ENCODE assay signal across 9 cellular contexts in genomic region chr18:79625195-79625923, GRCh38. TPM values are rescaled to one million over a fixed set of nuclear protein-coding genes. Genes with fewer than 3 reads are reported as not detected.
DNase-seq lines count a peak whose midpoint lies in the region; ATAC-seq and TF ChIP-seq lines count a peak whose summit lies in the region.
"Had no signal": no experiment of that assay in that cellular context is flagged by ENCODE, and none has a peak within 500 bp of the region (broad histone marks: within the 10 kb centered on the region; RNA-seq: fewer than 3 reads in every experiment).

No MANE protein-coding gene starts in this region.

- intact Hi-C loops in PC-9 (cut with micrococcal nuclease; ENCODE audit: unreplicated experiment): no loop called here
- intact Hi-C loops in activated T-helper 2 cell treated with anti-CD3 and anti-CD28 coated beads, Interferon-gamma antibody, Interleukin-2, Interleukin-4, amounts not matched to agents 10 μg/mL and 5 μg/mL and 100 μg/mL, durations not matched to agents 14 hours and 24 hours and 36 hours (cut with micrococcal nuclease): no loop called here

- H3F3A ChIP-seq in PC-9 (ENCODE audit: insufficient read depth, low read depth): no peaks in the 10 kb centered on the region

- no peak overlapping the region for H2AFZ ChIP-seq in PC-9

- H3K79me2 ChIP-seq in PC-9 (ENCODE audit: low read depth): no peaks in the 10 kb centered on the region

- no peaks in the 10 kb centered on the region for H3K4me1 ChIP-seq in PC-9 (replicated peaks; ENCODE audit: insufficient read depth)

- no peak overlapping the region for H3K4me3 ChIP-seq in PC-9

- H3K27ac Mint-ChIP-seq in activated T-helper 2 cell treated with anti-CD3 and anti-CD28 coated beads, Interferon-gamma antibody, Interleukin-2, Interleukin-4, amounts not matched to agents 10 μg/mL and 5 μg/mL and 100 μg/mL, durations not matched to agents 14 hours and 24 hours and 36 hours: no peak overlapping the region
- H3K27ac Mint-ChIP-seq: nephron had no signal

- H3K9me3 Mint-ChIP-seq in activated T-helper 2 cell treated with anti-CD3 and anti-CD28 coated beads, Interferon-gamma antibody, Interleukin-2, Interleukin-4, amounts not matched to agents 10 μg/mL and 5 μg/mL and 100 μg/mL, durations not matched to agents 14 hours and 24 hours and 36 hours: no peaks in the 10 kb centered on the region
- H3K9me3 Mint-ChIP-seq: nephron had no signal

- CTCF ChIA-PET in PC-9 (lab: Charles Lee): no interaction called here

- peaks cover 4% of the 10 kb centered on the region for H3K4me1 Mint-ChIP-seq in activated T-helper 2 cell treated with anti-CD3 and anti-CD28 coated beads, Interferon-gamma antibody, Interleukin-2, Interleukin-4, amounts not matched to agents 10 μg/mL and 5 μg/mL and 100 μg/mL, durations not matched to agents 14 hours and 24 hours and 36 hours (ENCODE audit: low read depth)

- no peaks in the 10 kb centered on the region for H4K20me1 ChIP-seq in PC-9 (ENCODE audit: insufficient read depth)

- H3K36me3 Mint-ChIP-seq in activated T-helper 2 cell treated with anti-CD3 and anti-CD28 coated beads, Interferon-gamma antibody, Interleukin-2, Interleukin-4, amounts not matched to agents 10 μg/mL and 5 μg/mL and 100 μg/mL, durations not matched to agents 14 hours and 24 hours and 36 hours (ENCODE audit: low read depth): no peaks in the 10 kb centered on the region

- peaks cover 99% of the 10 kb centered on the region for H3K27me3 ChIP-seq in PC-9 (ENCODE audit: insufficient read depth, low read depth)

- H3K27me3 Mint-ChIP-seq in activated T-helper 2 cell treated with anti-CD3 and anti-CD28 coated beads, Interferon-gamma antibody, Interleukin-2, Interleukin-4, amounts not matched to agents 10 μg/mL and 5 μg/mL and 100 μg/mL, durations not matched to agents 14 hours and 24 hours and 36 hours (ENCODE audit: low read depth): peaks cover 5% of the 10 kb centered on the region

- no peak overlapping the region for H3K27ac ChIP-seq in PC-9

- POLR2A ChIA-PET in PC-9 (lab: Charles Lee; ENCODE audit: unreplicated experiment): no interaction called here

- no TSS peak for BruUV-seq in PC-9 (replicated peaks; lab: Mats Ljungman, UMichigan)

- no peaks in the 10 kb centered on the region for H3K9me3 ChIP-seq in PC-9 (ENCODE audit: insufficient read depth, low read depth)

- ATAC-seq in GM18870 (IDR thresholded peaks at IDR 0.05; ENCODE audit: unreplicated experiment) (peak; percentile 91), HG02678 (IDR thresholded peaks at IDR 0.05; ENCODE audit: unreplicated experiment) (peak; percentile 72)

- no peak overlapping the region for H3K4me2 ChIP-seq in PC-9

- DNase-seq in OCI-M1 (lab: John Stamatoyannopoulos, UW) (peak; percentile 64), lung microvascular endothelial cell (ENCODE audit: low read depth in 2 of 2) (peak; percentile 26 to 80), PC-9 (no peak)
- DNase-seq in stimulated activated CD4-positive, alpha-beta T cell treated with anti-CD3 and anti-CD28 coated beads, Interleukin-4, amount 100 ng/mL, for 4 hours: no peak
- DNase-seq in activated CD4-positive, alpha-beta T cell treated with anti-CD3 and anti-CD28 coated beads for 4 hours: no peak
- no peak for DNase-seq in activated T-helper 2 cell treated with anti-CD3 and anti-CD28 coated beads, Interferon-gamma antibody, Interleukin-2, Interleukin-4, amounts not matched to agents 10 μg/mL and 5 μg/mL and 100 μg/mL, durations not matched to agents 14 hours and 24 hours and 36 hours (ENCODE audit: low spot score)

- no peaks in the 10 kb centered on the region for H3K9me2 ChIP-seq in PC-9 (ENCODE audit: insufficient read depth)

- TF ChIP-seq CTCF in PC-9 (conservative IDR thresholded peaks at IDR 0.05): no peak

- no peaks in the 10 kb centered on the region for H3K36me3 ChIP-seq in PC-9 (ENCODE audit: low read depth)

- no peak overlapping the region for H3K4me3 Mint-ChIP-seq in activated T-helper 2 cell treated with anti-CD3 and anti-CD28 coated beads, Interferon-gamma antibody, Interleukin-2, Interleukin-4, amounts not matched to agents 10 μg/mL and 5 μg/mL and 100 μg/mL, durations not matched to agents 14 hours and 24 hours and 36 hours (ENCODE audit: low read depth)
- H3K4me3 Mint-ChIP-seq: nephron had no signal

RNA-seq across cellular contexts. Expression of gene CTDP1, which starts 54.2 kb away (rescaled TPM):
- total RNA-seq in lung microvascular endothelial cell (16.1 and 25.0 TPM in 2 replicates), PC-9 (2021) (16.0 and 18.6 TPM in 2 replicates)
- total RNA-seq in activated T-helper 2 cell treated with anti-CD3 and anti-CD28 coated beads, Interferon-gamma antibody, Interleukin-2, Interleukin-4, amounts not matched to agents 10 μg/mL and 5 μg/mL and 100 μg/mL, durations not matched to agents 14 hours and 24 hours and 36 hours: 42.0 and 43.3 TPM in 2 replicates

Comparison
In these comparisons a context has a peak if more than half of its experiments do, and no peak if none do; other contexts are left out.
1. DNase-seq: peak in OCI-M1 (single experiment) and lung microvascular endothelial cell (2 of 2); none in stimulated activated CD4-positive, alpha-beta T cell treated with anti-CD3 and anti-CD28 coated beads, Interleukin-4, amount 100 ng/mL, for 4 hours (0 of 2), activated CD4-positive, alpha-beta T cell treated with anti-CD3 and anti-CD28 coated beads for 4 hours (0 of 2), PC-9 (0 of 2) and activated T-helper 2 cell treated with anti-CD3 and anti-CD28 coated beads, Interferon-gamma antibody, Interleukin-2, Interleukin-4, amounts not matched to agents 10 μg/mL and 5 μg/mL and 100 μg/mL, durations not matched to agents 14 hours and 24 hours and 36 hours (single experiment).